21 cellular contexts compared by ENCODE assay signal in the genomic region with DNA sequence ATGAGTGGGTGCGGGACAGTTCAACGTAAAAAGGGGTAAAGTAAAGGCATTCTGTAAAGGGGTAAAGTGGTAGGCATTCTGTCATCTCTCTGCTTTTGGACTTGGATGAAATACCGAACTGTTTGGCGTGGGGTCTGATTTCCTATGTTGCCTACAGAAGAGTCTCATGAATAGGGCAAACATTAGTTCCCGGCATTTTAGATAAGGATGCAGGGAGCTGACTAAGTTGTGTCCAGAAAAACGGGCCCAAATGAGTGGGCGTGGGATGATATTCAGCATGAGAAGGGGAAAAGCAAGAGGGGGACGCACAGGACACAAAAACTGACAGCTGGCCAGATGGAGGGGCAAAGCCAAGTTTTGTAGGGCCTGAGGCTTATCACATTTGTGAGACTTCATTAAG. TPM values are rescaled to one million over a fixed set of nuclear protein-coding genes. Genes with fewer than 3 reads are reported as not detected.
"Had no signal": no experiment of that assay in that cellular context is flagged by ENCODE, and none has a peak within 500 bp of the region (broad histone marks: within the 10 kb centered on the region; RNA-seq: fewer than 3 reads in every experiment).

No MANE protein-coding gene starts in this region.

- ATAC-seq: HepG2 had no signal

- DNase-seq: IMR-90, Karpas-422, KG1, MG63, NCI-H1092, NCI-H1105 treated with DMSO at 0.1 percent for 48 hours, NCI-H1417 treated with DMSO at 0.1 percent for 48 hours, NCI-H146, NCI-H1694 treated with DMSO at 0.1 percent for 48 hours, NCI-H1930, NCI-H2081, NCI-H2107, NCI-H2227 treated with DMSO at 0.1 percent for 48 hours, NCI-H524, NCI-H526 treated with DMSO at 0.1 percent for 48 hours, NCI-H748 treated with DMSO at 0.1 percent for 48 hours, Right ventricle myocardium superior, RPMI8226, SIG-M5 had no signal

RNA-seq across cellular contexts. Expression of a gene that starts 2.9 kb away (rescaled TPM):
- total RNA-seq: HT1080 had no signal
